ENCODE assay signal across 8 cellular contexts in the genomic region with DNA sequence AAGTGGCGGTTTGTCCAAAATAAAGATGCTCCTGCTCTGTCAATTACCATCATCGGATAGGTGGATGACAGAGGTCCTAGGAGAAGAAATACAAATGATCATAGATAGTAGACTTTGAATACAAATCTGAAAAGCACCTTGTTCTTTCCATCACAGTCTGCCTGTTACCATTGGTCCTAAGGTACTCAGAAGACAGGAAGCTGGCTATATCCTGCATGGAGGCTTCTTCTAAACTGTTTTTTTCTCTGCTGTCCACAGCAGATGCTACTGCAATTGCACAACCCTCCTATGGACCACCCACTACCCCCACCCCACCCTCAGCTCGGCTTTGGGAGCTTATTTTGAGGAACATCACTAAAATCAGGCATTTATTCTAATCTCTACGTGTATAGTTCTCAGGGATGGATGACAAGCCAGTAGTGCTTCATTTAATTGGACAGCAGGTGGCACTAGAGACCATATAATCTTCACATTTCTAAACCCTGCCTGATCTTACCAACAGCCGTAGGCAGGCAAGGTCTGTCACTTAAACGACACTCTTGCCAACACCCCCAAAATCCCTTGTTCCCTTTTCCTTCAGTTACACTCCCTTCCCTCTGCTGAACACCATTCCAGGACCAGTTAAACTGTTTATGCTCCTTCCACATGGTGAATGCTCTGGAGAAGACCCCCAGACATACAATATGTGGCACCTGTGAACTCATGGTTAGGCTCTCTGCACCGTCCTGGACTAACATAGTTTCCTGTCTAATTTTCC. TPM values are rescaled to one million over a fixed set of nuclear protein-coding genes. Genes with fewer than 3 reads are reported as not detected.
DNase-seq lines count a peak whose midpoint lies in the region; ATAC-seq and TF ChIP-seq lines count a peak whose summit lies in the region.

No MANE protein-coding gene starts in this region.

- DNase-seq in ELR (ENCODE audit: low read depth): peak; percentile 72
- DNase-seq in NCI-H748 (lab: John Stamatoyannopoulos, UW; ENCODE audit: unreplicated experiment): peak; percentile 53
- DNase-seq in activated CD4-positive, alpha-beta memory T cell treated with anti-CD3 and anti-CD28 coated beads, Interleukin-2, amount 10 ng/mL, durations not matched to agents 7 days and 5 days: peak; percentile 38
- no peak for DNase-seq in epithelial cell of proximal tubule (ENCODE audit: low read depth)
- DNase-seq in myocyte (ENCODE audit: low read depth): peak; percentile 85
- DNase-seq in mesenteric fat pad (ENCODE audit: low spot score): no peak

- peaks cover 8% of the 10 kb centered on the region for H3K4me1 Mint-ChIP-seq in activated CD4-positive, alpha-beta memory T cell treated with anti-CD3 and anti-CD28 coated beads, Interleukin-2, amount 10 ng/mL, durations not matched to agents 7 days and 5 days

- POLR2A ChIA-PET in activated CD4-positive, alpha-beta memory T cell treated with anti-CD3 and anti-CD28 coated beads, Interleukin-2, amount 10 ng/mL, durations not matched to agents 7 days and 5 days (lab: Charles Lee): interaction anchor here (1.0 to 1.6 kb wide), 2 partner anchors 60 to 63 kb away, joined by 6 to 8 read pairs; no protein-coding TSS in a partner anchor

- TF ChIP-seq CTCF in epithelial cell of proximal tubule (conservative IDR thresholded peaks at IDR 0.05; ENCODE audit: low read depth, low read length): peak; percentile 71

- H3K9me3 Mint-ChIP-seq in activated CD4-positive, alpha-beta memory T cell treated with anti-CD3 and anti-CD28 coated beads, Interleukin-2, amount 10 ng/mL, durations not matched to agents 7 days and 5 days: no peaks in the 10 kb centered on the region

- H3K4me3 ChIP-seq in epithelial cell of proximal tubule (ENCODE audit: low read depth, low read length): no peak overlapping the region

- peak; percentile 98 for ATAC-seq in GM21390 (IDR thresholded peaks at IDR 0.05; ENCODE audit: unreplicated experiment)
- peak; percentile 88 for ATAC-seq in HG03565 (IDR thresholded peaks at IDR 0.05; ENCODE audit: unreplicated experiment)

- H3K27ac Mint-ChIP-seq in activated CD4-positive, alpha-beta memory T cell treated with anti-CD3 and anti-CD28 coated beads, Interleukin-2, amount 10 ng/mL, durations not matched to agents 7 days and 5 days: no peak overlapping the region

- no peaks in the 10 kb centered on the region for H3K36me3 Mint-ChIP-seq in activated CD4-positive, alpha-beta memory T cell treated with anti-CD3 and anti-CD28 coated beads, Interleukin-2, amount 10 ng/mL, durations not matched to agents 7 days and 5 days (ENCODE audit: low read depth)

- no peak overlapping the region for H3K4me3 Mint-ChIP-seq in activated CD4-positive, alpha-beta memory T cell treated with anti-CD3 and anti-CD28 coated beads, Interleukin-2, amount 10 ng/mL, durations not matched to agents 7 days and 5 days

- H3K27me3 Mint-ChIP-seq in activated CD4-positive, alpha-beta memory T cell treated with anti-CD3 and anti-CD28 coated beads, Interleukin-2, amount 10 ng/mL, durations not matched to agents 7 days and 5 days: no peaks in the 10 kb centered on the region

- CTCF ChIA-PET in activated CD4-positive, alpha-beta memory T cell treated with anti-CD3 and anti-CD28 coated beads, Interleukin-2, amount 10 ng/mL, durations not matched to agents 7 days and 5 days (lab: Charles Lee): interaction anchor here (0.8 to 8.3 kb wide), 16 partner anchors 8 to 1070 kb away, joined by 3 to 219 read pairs (median 4); no protein-coding TSS in a partner anchor

RNA-seq across cellular contexts. Expression of a gene that starts 6.6 kb away (rescaled TPM):
- total RNA-seq in activated CD4-positive, alpha-beta memory T cell treated with anti-CD3 and anti-CD28 coated beads, Interleukin-2, amount 10 ng/mL, durations not matched to agents 7 days and 5 days: 10 to 100 TPM; 20.5 to 22.9 TPM
- total RNA-seq in epithelial cell of proximal tubule: 53.6 and 57.2 TPM in 2 replicates
- total RNA-seq in myocyte: 27.9 and 32.8 TPM in 2 replicates
- polyA plus RNA-seq in myocyte (2012): 45.8 TPM
- total RNA-seq in mesenteric fat pad: 34.6 TPM

RNA-seq across cellular contexts. Expression of a gene that starts 41.0 kb away (rescaled TPM):
- not detected for total RNA-seq in activated CD4-positive, alpha-beta memory T cell treated with anti-CD3 and anti-CD28 coated beads, Interleukin-2, amount 10 ng/mL, durations not matched to agents 7 days and 5 days
- not detected in 2 replicates for total RNA-seq in epithelial cell of proximal tubule
- total RNA-seq in myocyte: not detected in 2 replicates
- polyA plus RNA-seq in myocyte (2012): not detected
- total RNA-seq in mesenteric fat pad: not detected

RNA-seq across cellular contexts. Expression of a gene that starts 44.3 kb away (rescaled TPM):
- 1 to 10 TPM; 1.0 to 1.4 TPM for total RNA-seq in activated CD4-positive, alpha-beta memory T cell treated with anti-CD3 and anti-CD28 coated beads, Interleukin-2, amount 10 ng/mL, durations not matched to agents 7 days and 5 days
- 0.29 and 0.52 TPM in 2 replicates for total RNA-seq in epithelial cell of proximal tubule
- total RNA-seq in myocyte: 0.80 and 0.99 TPM in 2 replicates
- polyA plus RNA-seq in myocyte (2012): 0.40 TPM
- 2.5 TPM for total RNA-seq in mesenteric fat pad

RNA-seq across cellular contexts. Expression of a gene that starts 52.5 kb away (rescaled TPM):
- total RNA-seq in activated CD4-positive, alpha-beta memory T cell treated with anti-CD3 and anti-CD28 coated beads, Interleukin-2, amount 10 ng/mL, durations not matched to agents 7 days and 5 days: under 1 TPM in 1 of 2 experiments, not detected in 1; 0.30 TPM
- total RNA-seq in epithelial cell of proximal tubule: not detected in 2 replicates
- not detected in 2 replicates for total RNA-seq in myocyte
- polyA plus RNA-seq in myocyte (2012): not detected
- not detected for total RNA-seq in mesenteric fat pad

RNA-seq across cellular contexts. Expression of a gene that starts 55.8 kb away (rescaled TPM):
- not detected for total RNA-seq in activated CD4-positive, alpha-beta memory T cell treated with anti-CD3 and anti-CD28 coated beads, Interleukin-2, amount 10 ng/mL, durations not matched to agents 7 days and 5 days
- total RNA-seq in epithelial cell of proximal tubule (31.3 and 48.5 TPM in 2 replicates), myocyte (not detected in 2 replicates), mesenteric fat pad (14.7 TPM)
- 0.30 TPM for polyA plus RNA-seq in myocyte (2012)

Comparison
In these comparisons a context has a peak if more than half of its experiments do, and no peak if none do; other contexts are left out.
1. DNase-seq: peak in ELR (single experiment), NCI-H748 (single experiment), activated CD4-positive, alpha-beta memory T cell treated with anti-CD3 and anti-CD28 coated beads, Interleukin-2, amount 10 ng/mL, durations not matched to agents 7 days and 5 days (single experiment) and myocyte (single experiment); none in epithelial cell of proximal tubule (single experiment) and mesenteric fat pad (single experiment).